15 cellular contexts compared by ENCODE assay signal in the genomic region with DNA sequence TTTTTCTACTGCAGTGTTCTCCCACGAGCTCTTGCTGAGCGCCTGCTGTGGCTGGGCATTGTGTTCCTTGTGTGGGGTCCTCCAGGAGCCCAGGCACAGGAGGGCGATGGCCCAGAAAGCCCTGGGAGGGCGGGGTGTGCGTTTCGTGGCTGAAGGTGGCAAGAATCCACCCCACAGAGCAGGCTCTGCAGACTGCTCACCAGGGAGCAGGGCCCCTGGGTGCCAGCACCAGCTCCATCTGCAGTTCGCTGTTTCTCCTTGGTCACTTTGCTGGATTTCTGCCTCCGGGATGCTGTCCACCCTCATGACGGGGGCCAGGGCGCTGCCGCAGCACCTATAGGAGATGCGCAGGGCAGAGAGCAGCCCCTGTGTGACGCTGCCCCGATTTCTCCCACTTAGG.
DNase-seq lines count a peak whose midpoint lies in the region; ATAC-seq and TF ChIP-seq lines count a peak whose summit lies in the region.
"Had no signal": no experiment of that assay in that cellular context is flagged by ENCODE, and none has a peak within 500 bp of the region (broad histone marks: within the 10 kb centered on the region; RNA-seq: fewer than 3 reads in every experiment).

No MANE protein-coding gene starts in this region.

- no peak overlapping the region for H3K4me3 Mint-ChIP-seq in GM23338
- no peak overlapping the region for H3K4me3 Mint-ChIP-seq in stimulated activated effector memory CD8-positive, alpha-beta T cell treated with anti-CD3 and anti-CD28 coated beads, Interleukin-12 subunit alpha, Interleukin-12 subunit beta, amount 100 ng/mL, for 72 hours
- H3K4me3 Mint-ChIP-seq in T-helper 17 cell: no peak overlapping the region
- H3K4me3 Mint-ChIP-seq: CD8-positive, alpha-beta memory T cell had no signal

- no peaks in the 10 kb centered on the region for H3K9me2 ChIP-seq in GM23338 (ENCODE audit: insufficient read depth)

- H3K36me3 ChIP-seq in GM23338 (ENCODE audit: insufficient read depth) (peaks cover 4% of the 10 kb centered on the region; the same call in 1 of the 2 replicates), HUES6 (ENCODE audit: control insufficient read depth, insufficient read depth, low read length) (peaks cover 43% of the 10 kb centered on the region), WERI-Rb-1 (peaks cover 43% of the 10 kb centered on the region)
- H3K36me3 ChIP-seq: BE2C had no signal

- peaks cover 5% of the 10 kb centered on the region for H3K27me3 Mint-ChIP-seq in GM23338 (ENCODE audit: insufficient read depth, low read depth, poor library complexity)
- H3K27me3 Mint-ChIP-seq in T-helper 17 cell: peaks cover 36% of the 10 kb centered on the region

- DNase-seq in GM23338 (ENCODE audit: low spot score) (no peak), left colon (no peak), head of caudate nucleus (no peak), WERI-Rb-1 (no peak), T-helper 17 cell (no peak)
- DNase-seq in stimulated activated effector memory CD8-positive, alpha-beta T cell treated with anti-CD3 and anti-CD28 coated beads, Interleukin-12 subunit alpha, Interleukin-12 subunit beta, amount 100 ng/mL, for 72 hours (ENCODE audit: low spot score in 2 of 2): no peak
- DNase-seq: BE2C; Caco-2; CD8-positive, alpha-beta memory T cell; DND-41; GDM1 had no signal

- H3K27ac Mint-ChIP-seq in GM23338 (no peak overlapping the region), T-helper 17 cell (no peak overlapping the region)
- no peak overlapping the region for H3K27ac Mint-ChIP-seq in stimulated activated effector memory CD8-positive, alpha-beta T cell treated with anti-CD3 and anti-CD28 coated beads, Interleukin-12 subunit alpha, Interleukin-12 subunit beta, amount 100 ng/mL, for 72 hours

- no peaks in the 10 kb centered on the region for H3K9me3 ChIP-seq in HUES6 (ENCODE audit: control insufficient read depth, insufficient read depth, low read depth, low read length)
- H3K9me3 ChIP-seq in WERI-Rb-1 (ENCODE audit: severe bottlenecking): no peaks in the 10 kb centered on the region
- no peaks in the 10 kb centered on the region for H3K9me3 ChIP-seq in T-helper 17 cell (ENCODE audit: control insufficient read depth, low read length, poor library complexity, severe bottlenecking)
- H3K9me3 ChIP-seq: A549, BE2C, Caco-2 had no signal

- no peak overlapping the region for H3K9ac ChIP-seq in HUES6 (ENCODE audit: low read length)

- H3K4me2 ChIP-seq in GM23338: no peak overlapping the region
- H3K4me2 ChIP-seq: A549 had no signal

- no peaks in the 10 kb centered on the region for H4K20me1 ChIP-seq in GM23338 (replicated peaks; ENCODE audit: insufficient read depth)

- no peaks in the 10 kb centered on the region for H3F3A ChIP-seq in GM23338 (replicated peaks; ENCODE audit: low read depth)

- no peak overlapping the region for H3K4me3 ChIP-seq in GM23338
- no peak overlapping the region for H3K4me3 ChIP-seq in HUES6 (ENCODE audit: low read depth, low read length)
- H3K4me3 ChIP-seq in WERI-Rb-1 (ENCODE audit: low read depth, low read length): no peak overlapping the region
- H3K4me3 ChIP-seq: A549, K562 had no signal

- peaks cover 5% of the 10 kb centered on the region; the same call in 2 of the 3 replicates for H3K4me1 Mint-ChIP-seq in GM23338
- no peaks in the 10 kb centered on the region for H3K4me1 Mint-ChIP-seq in stimulated activated effector memory CD8-positive, alpha-beta T cell treated with anti-CD3 and anti-CD28 coated beads, Interleukin-12 subunit alpha, Interleukin-12 subunit beta, amount 100 ng/mL, for 72 hours
- peaks cover 13% of the 10 kb centered on the region for H3K4me1 Mint-ChIP-seq in T-helper 17 cell
- H3K4me1 Mint-ChIP-seq: CD8-positive, alpha-beta memory T cell had no signal

- ATAC-seq in GM23338 (peak; percentile 44), left colon (peak; percentile 21), HG03457 (IDR thresholded peaks at IDR 0.05; ENCODE audit: unreplicated experiment) (no peak), T-helper 17 cell (no peak)
- peak; percentile 29 for ATAC-seq in stimulated activated effector memory CD8-positive, alpha-beta T cell treated with anti-CD3 and anti-CD28 coated beads, Interleukin-12 subunit alpha, Interleukin-12 subunit beta, amount 100 ng/mL, for 72 hours
- ATAC-seq: A549, K562 had no signal

- H3K79me2 ChIP-seq in GM23338 (replicated peaks; ENCODE audit: insufficient read depth): no peaks in the 10 kb centered on the region

- intact Hi-C loops in left colon (cut with DNase I, micrococcal nuclease): no loop called here
- intact Hi-C loops in head of caudate nucleus (cut with DNase I): no loop called here

- H3K4me1 ChIP-seq in GM23338 (ENCODE audit: insufficient read depth): no peaks in the 10 kb centered on the region; the same call in 1 of the 2 replicates
- no peaks in the 10 kb centered on the region for H3K4me1 ChIP-seq in HUES6 (ENCODE audit: control insufficient read depth, insufficient read depth, low read length)
- H3K4me1 ChIP-seq: A549, BE2C, Caco-2 had no signal

- TF ChIP-seq CTCF in GM23338 (conservative IDR thresholded peaks at IDR 0.05; ENCODE audit: low read depth in 2 of 2): no peak
- TF ChIP-seq CTCF in WERI-Rb-1 (IDR thresholded peaks at IDR 0.05; ENCODE audit: low read depth, low read length): no peak

- H3K9me3 Mint-ChIP-seq in GM23338: no peaks in the 10 kb centered on the region
- H3K9me3 Mint-ChIP-seq in stimulated activated effector memory CD8-positive, alpha-beta T cell treated with anti-CD3 and anti-CD28 coated beads, Interleukin-12 subunit alpha, Interleukin-12 subunit beta, amount 100 ng/mL, for 72 hours: no peaks in the 10 kb centered on the region
- H3K9me3 Mint-ChIP-seq: CD8-positive, alpha-beta memory T cell had no signal

- peak overlapping the region; percentile 19; the same call in 1 of the 2 replicates for H3K27ac ChIP-seq in GM23338 (ENCODE audit: low read depth)
- H3K27ac ChIP-seq in HUES6 (ENCODE audit: low read depth, low read length): 0 out of 2 replicates have a peak overlapping the region, but pooled peaks have one; percentile 16
- no peak overlapping the region for H3K27ac ChIP-seq in WERI-Rb-1
- H3K27ac ChIP-seq: A549 had no signal

- H3K27me3 ChIP-seq in GM23338 (ENCODE audit: insufficient read depth) (no peaks in the 10 kb centered on the region), HUES6 (ENCODE audit: control insufficient read depth, insufficient read depth, low read length) (no peaks in the 10 kb centered on the region), WERI-Rb-1 (ENCODE audit: insufficient read depth, low read depth, severe bottlenecking) (no peaks in the 10 kb centered on the region)
- H3K27me3 ChIP-seq: BE2C had no signal

- H2AFZ ChIP-seq in GM23338: no peak overlapping the region

- H3K36me3 Mint-ChIP-seq in GM23338 (ENCODE audit: low read depth) (peaks cover 44% of the 10 kb centered on the region), T-helper 17 cell (ENCODE audit: low read depth) (peaks cover 10% of the 10 kb centered on the region)
- no peaks in the 10 kb centered on the region for H3K36me3 Mint-ChIP-seq in stimulated activated effector memory CD8-positive, alpha-beta T cell treated with anti-CD3 and anti-CD28 coated beads, Interleukin-12 subunit alpha, Interleukin-12 subunit beta, amount 100 ng/mL, for 72 hours

TF ChIP-seq in GM23338, 12 proteins besides CTCF, POLR2A, EP300 and RAD21 (continues in another document):
- no peak for TF ChIP-seq CREB1 (CRISPR knock-in tag; IDR thresholded peaks at IDR 0.05; ENCODE audit: low read depth)
- no peak for TF ChIP-seq NANOG (IDR thresholded peaks at IDR 0.05; ENCODE audit: borderline replicate concordance)
- TF ChIP-seq, protein P1, sequence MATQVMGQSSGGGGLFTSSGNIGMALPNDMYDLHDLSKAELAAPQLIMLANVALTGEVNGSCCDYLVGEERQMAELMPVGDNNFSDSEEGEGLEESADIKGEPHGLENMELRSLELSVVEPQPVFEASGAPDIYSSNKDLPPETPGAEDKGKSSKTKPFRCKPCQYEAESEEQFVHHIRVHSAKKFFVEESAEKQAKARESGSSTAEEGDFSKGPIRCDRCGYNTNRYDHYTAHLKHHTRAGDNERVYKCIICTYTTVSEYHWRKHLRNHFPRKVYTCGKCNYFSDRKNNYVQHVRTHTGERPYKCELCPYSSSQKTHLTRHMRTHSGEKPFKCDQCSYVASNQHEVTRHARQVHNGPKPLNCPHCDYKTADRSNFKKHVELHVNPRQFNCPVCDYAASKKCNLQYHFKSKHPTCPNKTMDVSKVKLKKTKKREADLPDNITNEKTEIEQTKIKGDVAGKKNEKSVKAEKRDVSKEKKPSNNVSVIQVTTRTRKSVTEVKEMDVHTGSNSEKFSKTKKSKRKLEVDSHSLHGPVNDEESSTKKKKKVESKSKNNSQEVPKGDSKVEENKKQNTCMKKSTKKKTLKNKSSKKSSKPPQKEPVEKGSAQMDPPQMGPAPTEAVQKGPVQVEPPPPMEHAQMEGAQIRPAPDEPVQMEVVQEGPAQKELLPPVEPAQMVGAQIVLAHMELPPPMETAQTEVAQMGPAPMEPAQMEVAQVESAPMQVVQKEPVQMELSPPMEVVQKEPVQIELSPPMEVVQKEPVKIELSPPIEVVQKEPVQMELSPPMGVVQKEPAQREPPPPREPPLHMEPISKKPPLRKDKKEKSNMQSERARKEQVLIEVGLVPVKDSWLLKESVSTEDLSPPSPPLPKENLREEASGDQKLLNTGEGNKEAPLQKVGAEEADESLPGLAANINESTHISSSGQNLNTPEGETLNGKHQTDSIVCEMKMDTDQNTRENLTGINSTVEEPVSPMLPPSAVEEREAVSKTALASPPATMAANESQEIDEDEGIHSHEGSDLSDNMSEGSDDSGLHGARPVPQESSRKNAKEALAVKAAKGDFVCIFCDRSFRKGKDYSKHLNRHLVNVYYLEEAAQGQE (IDR thresholded peaks at IDR 0.05; ENCODE audit: unreplicated experiment): no peak
- TF ChIP-seq POLR2AphosphoS5 (IDR thresholded peaks at IDR 0.05; ENCODE audit: low read depth): no peak
- no peak for TF ChIP-seq EZH2phosphoT487 (IDR thresholded peaks at IDR 0.05; ENCODE audit: unreplicated experiment)
- TF ChIP-seq EZH2 (IDR thresholded peaks at IDR 0.05; ENCODE audit: low read depth, unreplicated experiment): no peak
- no peak for TF ChIP-seq JUNB (IDR thresholded peaks at IDR 0.05; ENCODE audit: unreplicated experiment)
- TF ChIP-seq STAT1 (IDR thresholded peaks at IDR 0.05; ENCODE audit: unreplicated experiment): no peak
- TF ChIP-seq, protein P2, sequence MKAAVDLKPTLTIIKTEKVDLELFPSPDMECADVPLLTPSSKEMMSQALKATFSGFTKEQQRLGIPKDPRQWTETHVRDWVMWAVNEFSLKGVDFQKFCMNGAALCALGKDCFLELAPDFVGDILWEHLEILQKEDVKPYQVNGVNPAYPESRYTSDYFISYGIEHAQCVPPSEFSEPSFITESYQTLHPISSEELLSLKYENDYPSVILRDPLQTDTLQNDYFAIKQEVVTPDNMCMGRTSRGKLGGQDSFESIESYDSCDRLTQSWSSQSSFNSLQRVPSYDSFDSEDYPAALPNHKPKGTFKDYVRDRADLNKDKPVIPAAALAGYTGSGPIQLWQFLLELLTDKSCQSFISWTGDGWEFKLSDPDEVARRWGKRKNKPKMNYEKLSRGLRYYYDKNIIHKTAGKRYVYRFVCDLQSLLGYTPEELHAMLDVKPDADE (IDR thresholded peaks at IDR 0.05): no peak

Comparison
In these comparisons a context has a peak if more than half of its experiments do, and no peak if none do; other contexts are left out.
1. ATAC-seq: peak in GM23338 (single experiment), left colon (single experiment) and stimulated activated effector memory CD8-positive, alpha-beta T cell treated with anti-CD3 and anti-CD28 coated beads, Interleukin-12 subunit alpha, Interleukin-12 subunit beta, amount 100 ng/mL, for 72 hours (single experiment); none in HG03457 (single experiment) and T-helper 17 cell (single experiment).